25 cellular contexts compared by ENCODE assay signal in genomic region chr9:134864821-134865190, GRCh38. TPM values are rescaled to one million over a fixed set of nuclear protein-coding genes. Genes with fewer than 3 reads are reported as not detected.
DNase-seq lines count a peak whose midpoint lies in the region; TF ChIP-seq lines count a peak whose summit lies in the region.
"Had no signal": no experiment of that assay in that cellular context is flagged by ENCODE, and none has a peak within 500 bp of the region (broad histone marks: within the 10 kb centered on the region; RNA-seq: fewer than 3 reads in every experiment).

No MANE protein-coding gene starts in this region.

- no peak for TF ChIP-seq CTCF in C4-2B (conservative IDR thresholded peaks at IDR 0.05)
- no peak for TF ChIP-seq CTCF in coronary artery (IDR thresholded peaks at IDR 0.05)
- TF ChIP-seq CTCF in stomach (IDR thresholded peaks at IDR 0.05) = no peak

- H3K9ac ChIP-seq in subcutaneous abdominal adipose tissue (ENCODE audit: low read length in 5 of 5) = peak overlapping the region in 2 of 5 donors; percentile 41 to 63
- H3K9ac ChIP-seq: BLaER1 had no signal

- peaks cover 0 to 5% (median 0%) of the 10 kb centered on the region in 5 donors for H3K9me3 ChIP-seq in subcutaneous abdominal adipose tissue (ENCODE audit: control insufficient read depth in 5 of 5, low read length in 5 of 5)
- peaks cover 0 to 5% (median 0%) of the 10 kb centered on the region in 4 donors for H3K9me3 ChIP-seq in stomach

- H3K4me1 ChIP-seq in subcutaneous abdominal adipose tissue (ENCODE audit: control insufficient read depth in 5 of 5, insufficient read depth in 5 of 5, low read length in 5 of 5) = peaks cover 4 to 15% (median 13%) of the 10 kb centered on the region in 5 donors
- H3K4me1 ChIP-seq in stomach = peaks cover 0 to 8% (median 0%) of the 10 kb centered on the region in 4 donors

- DNase-seq in coronary artery (ENCODE audit: low spot score) (peak; percentile 59), mesenteric fat pad (ENCODE audit: low spot score) (peak; percentile 68), NCI-H748 treated with DMSO at 0.1 percent for 48 hours (lab: John Stamatoyannopoulos, UW) (no peak), SIG-M5 treated with dmso at 0.1 percent for 504 hours (lab: John Stamatoyannopoulos, UW; ENCODE audit: unreplicated experiment) (no peak), stomach (no peak)
- DNase-seq: CD4-positive, alpha-beta T cell; DMS53; Karpas-422; NCI-H1092; NCI-H1417 treated with DMSO at 0.1 percent for 48 hours; NCI-H1694 treated with DMSO at 0.1 percent for 48 hours; NCI-H2081; NCI-H2227 treated with DMSO at 0.1 percent for 48 hours; NCI-H526 treated with DMSO at 0.1 percent for 48 hours; RPMI8226; SHP77 had no signal

- H3K27ac ChIP-seq in C4-2B (peak overlapping the region; percentile 62), coronary artery (no peak overlapping the region), subcutaneous abdominal adipose tissue (ENCODE audit: low read depth, low read length) (peak overlapping the region; percentile 62), stomach (no peak overlapping the region)
- H3K27ac ChIP-seq: BLaER1 had no signal

- TF ChIP-seq EP300 in stomach (IDR thresholded peaks at IDR 0.05) = no peak

- WGBS in stomach, 5 donors = 85 to 92% (median 88%) methylated on average over 9 to 13 of the region's 13 CpGs

- H3K4me3 ChIP-seq in coronary artery = no peak overlapping the region
- no peak overlapping the region for H3K4me3 ChIP-seq in subcutaneous abdominal adipose tissue (ENCODE audit: low read depth in 1 of 5, low read length in 5 of 5)
- no peak overlapping the region for H3K4me3 ChIP-seq in stomach
- H3K4me3 ChIP-seq: BLaER1 had no signal

- H3K27me3 ChIP-seq in subcutaneous abdominal adipose tissue (ENCODE audit: control insufficient read depth in 5 of 5, insufficient read depth in 4 of 5, low read length in 5 of 5) = no peaks in the 10 kb centered on the region
- peaks cover 0 to 22% (median 0%) of the 10 kb centered on the region in 3 donors for H3K27me3 ChIP-seq in stomach
- H3K27me3 ChIP-seq: BLaER1 had no signal

- no peak for TF ChIP-seq POLR2A in stomach (IDR thresholded peaks at IDR 0.05)

- intact Hi-C loops in stomach (cut with DNase I; ENCODE audit: low total_unique reads) = no loop called here

- H3K36me3 ChIP-seq in subcutaneous abdominal adipose tissue (ENCODE audit: control insufficient read depth in 5 of 5, insufficient read depth in 5 of 5, low read length in 5 of 5) (no peaks in the 10 kb centered on the region), stomach (no peaks in the 10 kb centered on the region)
- H3K36me3 ChIP-seq: BLaER1 had no signal

RNA-seq across cellular contexts. Expression of gene FCN2, which starts 15.8 kb away (rescaled TPM):
- total RNA-seq in mesenteric fat pad (1.2 TPM), stomach (not detected)
- under 1 TPM in 1 of 3 donors, not detected in 2; 0.13 TPM for polyA plus RNA-seq in stomach
- total RNA-seq: CD4-positive, alpha-beta T cell; Daoy; H4; HepG2; HT1080; NCI-H460 had no signal
- polyA plus RNA-seq: AG04450, HepG2 had no signal

RNA-seq across cellular contexts. Expression of gene FCN1, which starts 52.9 kb away (rescaled TPM):
- total RNA-seq in mesenteric fat pad (27.9 TPM), stomach (1 to 10 TPM in 1 of 5 donors, not detected in 4; 2.8 TPM)
- 1 to 10 TPM in 2 of 3 donors, under 1 TPM in 1; 0.38 to 2.1 (median 1.2) TPM for polyA plus RNA-seq in stomach
- total RNA-seq: Daoy, H4, HepG2, HT1080, NCI-H460 had no signal
- polyA plus RNA-seq: AG04450, HepG2 had no signal

Comparison
In these comparisons a context has a peak if more than half of its experiments do, and no peak if none do; other contexts are left out.
1. H3K27ac ChIP-seq: peak in C4-2B (single experiment) and subcutaneous abdominal adipose tissue (single experiment); none in coronary artery (0 of 2) and stomach (0 of 5).
2. DNase-seq: peak in coronary artery (single experiment) and mesenteric fat pad (single experiment); none in NCI-H748 treated with DMSO at 0.1 percent for 48 hours (single experiment), SIG-M5 treated with dmso at 0.1 percent for 504 hours (single experiment) and stomach (single experiment).